Comparison of ENCODE assay signal across 20 cellular contexts in the genomic region with DNA sequence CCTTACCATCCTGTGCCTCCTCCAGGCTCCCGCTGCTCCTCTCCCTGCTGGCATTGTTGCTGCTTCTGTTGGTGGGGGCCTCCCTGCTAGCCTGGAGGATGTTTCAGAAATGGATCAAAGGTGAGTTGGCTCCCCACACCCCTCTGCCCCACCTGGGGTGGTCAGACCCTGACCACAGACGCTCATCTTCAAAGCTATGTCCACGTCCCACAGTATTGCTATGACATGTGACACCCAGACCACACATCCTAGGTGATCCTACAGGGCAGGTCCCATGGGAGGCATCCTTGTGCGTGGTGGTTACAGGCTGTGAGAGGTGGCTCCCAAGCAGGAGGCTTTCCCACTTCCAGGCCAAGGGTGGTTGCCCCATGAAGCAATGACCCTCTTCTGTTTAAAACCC. TPM values are rescaled to one million over a fixed set of nuclear protein-coding genes. Genes with fewer than 3 reads are reported as not detected.
A peak's percentile ranks its signal among the peaks of the same experiment; 100 is the strongest.
DNase-seq lines count a peak whose midpoint lies in the region; ATAC-seq and TF ChIP-seq lines count a peak whose summit lies in the region.
"Had no signal": no experiment of that assay in that cellular context is flagged by ENCODE, and none has a peak within 500 bp of the region (broad histone marks: within the 10 kb centered on the region; RNA-seq: fewer than 3 reads in every experiment).

No MANE protein-coding gene starts in this region.

- H3K4ac ChIP-seq in trophoblast cell (ENCODE audit: low read depth, low read length), result no peak overlapping the region

- H3K9me3 ChIP-seq in BLaER1 (peaks cover 17% of the 10 kb centered on the region), DND-41 (ENCODE audit: insufficient read depth, low read length, severe bottlenecking) (peaks cover 15% of the 10 kb centered on the region), trophoblast cell (ENCODE audit: insufficient read depth, low read depth, low read length) (peaks cover 12% of the 10 kb centered on the region), prostate gland (no peaks in the 10 kb centered on the region)

- H2AFZ ChIP-seq in DND-41 (ENCODE audit: low read depth, low read length) (no peak overlapping the region), trophoblast cell (ENCODE audit: insufficient read depth, low read length, poor library complexity) (no peak overlapping the region)
- H2AFZ ChIP-seq: GM23248 had no signal

- H3K79me2 ChIP-seq in DND-41 (ENCODE audit: insufficient read depth, low read length) (no peaks in the 10 kb centered on the region), trophoblast cell (ENCODE audit: control insufficient read depth, insufficient read depth, low read length, poor library complexity) (no peaks in the 10 kb centered on the region)

- H3K9ac ChIP-seq in BLaER1 (no peak overlapping the region), DND-41 (ENCODE audit: low read depth, low read length) (no peak overlapping the region), trophoblast cell (ENCODE audit: low read length) (no peak overlapping the region)
- H3K9ac ChIP-seq: GM23248 had no signal

- no peak overlapping the region for H3K4me3 Mint-ChIP-seq in T-cell
- H3K4me3 Mint-ChIP-seq in naive thymus-derived CD8-positive, alpha-beta T cell, result no peak overlapping the region

- DNase-seq in DND-41, result no peak
- DNase-seq in T-cell, result no peak
- no peak for DNase-seq in naive thymus-derived CD8-positive, alpha-beta T cell
- DNase-seq in trophoblast cell, result no peak
- DNase-seq in hepatic stellate cell (ENCODE audit: low spot score), result no peak
- DNase-seq in NCI-H526 treated with DMSO at 0.1 percent for 48 hours (lab: John Stamatoyannopoulos, UW), result no peak
- no peak for DNase-seq in prostate gland (ENCODE audit: low spot score)
- DNase-seq: C1 segment of cervical spinal cord, Calu3, DMS53, GM23248, NCI-H146, NCI-H2081, NCI-H82, PC-3 had no signal

- TF ChIP-seq CTCF in DND-41 (IDR thresholded peaks at IDR 0.05; ENCODE audit: borderline replicate concordance, extremely low read depth, low read length, poor library complexity, severe bottlenecking) (no peak), prostate gland (IDR thresholded peaks at IDR 0.05) (no peak)

- H3K4me1 ChIP-seq in BLaER1 (peaks cover 48% of the 10 kb centered on the region), DND-41 (ENCODE audit: insufficient read depth, low read length) (peaks cover 63% of the 10 kb centered on the region), trophoblast cell (ENCODE audit: control insufficient read depth in 1 of 2, insufficient read depth in 2 of 2, low read length in 2 of 2) (no peaks in the 10 kb centered on the region), prostate gland (replicated peaks) (no peaks in the 10 kb centered on the region)

- H3K4me2 ChIP-seq in BLaER1, result peak overlapping the region; percentile 69; the same call in 1 of the 2 replicates
- H3K4me2 ChIP-seq in DND-41 (ENCODE audit: insufficient read depth, low read length), result 0 out of 2 replicates have a peak overlapping the region, but pooled peaks have one; percentile 11
- H3K4me2 ChIP-seq in trophoblast cell (ENCODE audit: low read length), result no peak overlapping the region

- peak overlapping the region; percentile 83 to 86 for H3K27ac Mint-ChIP-seq in T-cell
- peak overlapping the region in 6 of 10 donors; percentile 31 to 86 (median 52) for H3K27ac Mint-ChIP-seq in naive thymus-derived CD8-positive, alpha-beta T cell

- H3K18ac ChIP-seq in trophoblast cell (ENCODE audit: low read length), result no peak overlapping the region

- ATAC-seq in DND-41 (ENCODE audit: insufficient read depth, low read depth) (no peak), T-cell (replicated peaks in 1 of 4) (no peak)
- ATAC-seq in naive thymus-derived CD8-positive, alpha-beta T cell, result no peak
- ATAC-seq: HCT116, K562, PC-3 had no signal

- H2AK5ac ChIP-seq in trophoblast cell (ENCODE audit: low read length), result no peak overlapping the region

- H3K36me3 ChIP-seq in BLaER1, result no peaks in the 10 kb centered on the region
- H3K36me3 ChIP-seq in DND-41 (ENCODE audit: insufficient read depth, low read length), result peaks cover 17% of the 10 kb centered on the region
- no peaks in the 10 kb centered on the region for H3K36me3 ChIP-seq in trophoblast cell (ENCODE audit: control insufficient read depth in 1 of 2, insufficient read depth in 2 of 2, low read length in 2 of 2)
- H3K36me3 ChIP-seq in prostate gland, result no peaks in the 10 kb centered on the region

- H3K79me1 ChIP-seq in trophoblast cell (ENCODE audit: low read length), result no peaks in the 10 kb centered on the region

- CTCF ChIA-PET in T-cell (lab: Charles Lee), result no interaction called here

- H4K91ac ChIP-seq in trophoblast cell (ENCODE audit: low read depth, low read length), result no peak overlapping the region

- POLR2A ChIA-PET in T-cell (lab: Charles Lee), result no interaction called here
- POLR2A ChIA-PET in naive thymus-derived CD8-positive, alpha-beta T cell (lab: Charles Lee), result no interaction called here

- no peak overlapping the region for H4K12ac ChIP-seq in trophoblast cell (ENCODE audit: low read depth, low read length)

- no peak for TF ChIP-seq POLR2A in prostate gland (IDR thresholded peaks at IDR 0.05)

- no peak overlapping the region for H2BK120ac ChIP-seq in trophoblast cell (ENCODE audit: insufficient read depth, low read length, poor library complexity)

- H3K9me3 Mint-ChIP-seq in T-cell, result peaks cover 0 to 8% (median 5%) of the 10 kb centered on the region in 3 donors
- H3K9me3 Mint-ChIP-seq in naive thymus-derived CD8-positive, alpha-beta T cell, result peaks cover 0 to 18% (median 3%) of the 10 kb centered on the region in 9 donors

- no peak overlapping the region for H3K14ac ChIP-seq in trophoblast cell (ENCODE audit: low read length)

- H4K20me1 ChIP-seq in BLaER1 (no peaks in the 10 kb centered on the region), DND-41 (ENCODE audit: insufficient read depth, low read length) (peaks cover 12% of the 10 kb centered on the region; the same call in 1 of the 2 replicates)

- intact Hi-C loops in prostate gland (cut with DNase I), result no loop called here

- H3K4me1 Mint-ChIP-seq in T-cell, result peaks cover 54 to 77% (median 66%) of the 10 kb centered on the region in 3 donors
- H3K4me1 Mint-ChIP-seq in naive thymus-derived CD8-positive, alpha-beta T cell, result peaks cover 43 to 85% (median 71%) of the 10 kb centered on the region in 4 donors

- H2BK12ac ChIP-seq in trophoblast cell (ENCODE audit: low read length), result no peak overlapping the region

- H3K27me3 ChIP-seq in BLaER1, result no peaks in the 10 kb centered on the region
- H3K27me3 ChIP-seq in DND-41 (ENCODE audit: insufficient read depth, low read length, poor library complexity), result peaks cover 2% of the 10 kb centered on the region
- no peaks in the 10 kb centered on the region for H3K27me3 ChIP-seq in trophoblast cell (ENCODE audit: insufficient read depth, low read length)
- H3K27me3 ChIP-seq in prostate gland (replicated peaks; ENCODE audit: insufficient read depth), result no peaks in the 10 kb centered on the region

- no peaks in the 10 kb centered on the region for H3K27me3 Mint-ChIP-seq in T-cell
- no peaks in the 10 kb centered on the region for H3K27me3 Mint-ChIP-seq in naive thymus-derived CD8-positive, alpha-beta T cell

- peaks cover 54% of the 10 kb centered on the region for H3K36me3 Mint-ChIP-seq in T-cell
- H3K36me3 Mint-ChIP-seq in naive thymus-derived CD8-positive, alpha-beta T cell, result peaks cover 4 to 10% (median 5%) of the 10 kb centered on the region in 3 donors

- H4K8ac ChIP-seq in trophoblast cell (ENCODE audit: low read depth, low read length), result no peak overlapping the region

- H2BK5ac ChIP-seq in trophoblast cell (ENCODE audit: low read depth, low read length, poor library complexity), result no peak overlapping the region

- no CpG with 5 or more reads among the region's 4 CpGs for WGBS in trophoblast cell (ENCODE audit: extremely low coverage, insufficient coverage, insufficient read length)
- WGBS in prostate gland, result 65% methylated on average over 4 of the region's 4 CpGs

- H3K27ac ChIP-seq in BLaER1, result no peak overlapping the region
- H3K27ac ChIP-seq in DND-41 (ENCODE audit: low read length), result peak overlapping the region; percentile 34
- no peak overlapping the region for H3K27ac ChIP-seq in trophoblast cell (ENCODE audit: low read depth, low read length)
- H3K27ac ChIP-seq in prostate gland, result no peak overlapping the region
- H3K27ac ChIP-seq: GM23248, RWPE1 had no signal

- H3K23ac ChIP-seq in trophoblast cell (ENCODE audit: low read length), result no peak overlapping the region

- H3K4me3 ChIP-seq in BLaER1 (no peak overlapping the region), DND-41 (ENCODE audit: low read depth in 1 of 2, low read length in 2 of 2) (no peak overlapping the region), trophoblast cell (ENCODE audit: low read depth, low read length) (no peak overlapping the region), prostate gland (no peak overlapping the region)
- H3K4me3 ChIP-seq: GM23248, K562 had no signal

RNA-seq across cellular contexts. Expression of a gene that starts 11.0 kb away (rescaled TPM):
- 10 to 100 TPM in 4 of 5 donors, 1 to 10 TPM in 1; 9.2 to 18.8 (median 12.5) TPM for total RNA-seq in T-cell
- total RNA-seq in naive thymus-derived CD8-positive, alpha-beta T cell, result 1 to 10 TPM; 5.9 to 6.3 TPM
- polyA plus RNA-seq in naive thymus-derived CD8-positive, alpha-beta T cell, result 10 to 100 TPM; 10.0 to 37.6 (median 14.1) TPM
- polyA plus RNA-seq in trophoblast cell (2013), result 0.26 and 0.30 TPM in 2 replicates
- 1 to 10 TPM; 2.1 to 4.1 TPM for total RNA-seq in prostate gland
- total RNA-seq: GM23248, NCI-H460, PC-3 had no signal
- polyA plus RNA-seq: GM23248 had no signal

RNA-seq across cellular contexts. Expression of a gene that starts 45.5 kb away (rescaled TPM):
- total RNA-seq in T-cell (1 to 10 TPM in 1 of 5 donors, under 1 TPM in 2, not detected in 2; 0.46 to 1.5 (median 0.55) TPM), prostate gland (100 to 1,000 TPM in 1 of 2 donors, 10 to 100 TPM in 1; 66.3 to 186 TPM)
- total RNA-seq in naive thymus-derived CD8-positive, alpha-beta T cell, result not detected
- under 1 TPM in 1 of 3 donors, not detected in 2; 0.09 TPM for polyA plus RNA-seq in naive thymus-derived CD8-positive, alpha-beta T cell
- polyA plus RNA-seq in trophoblast cell (2013), result 26.2 and 26.4 TPM in 2 replicates

RNA-seq across cellular contexts. Expression of a gene that starts 53.9 kb away (rescaled TPM):
- not detected for total RNA-seq in T-cell
- not detected for total RNA-seq in naive thymus-derived CD8-positive, alpha-beta T cell
- polyA plus RNA-seq in naive thymus-derived CD8-positive, alpha-beta T cell, result under 1 TPM in 1 of 3 donors, not detected in 2; 0.22 TPM
- polyA plus RNA-seq in trophoblast cell (2013), result not detected in 2 replicates
- total RNA-seq in prostate gland, result under 1 TPM; 0.64 to 0.80 TPM
- total RNA-seq: Calu3, GM23248, K562, NCI-H460, PC-3 had no signal
- polyA plus RNA-seq: GM23248, K562 had no signal

Comparison
In these comparisons a context has a peak if more than half of its experiments do, and no peak if none do; other contexts are left out.
1. RNA of a gene that starts 45.5 kb away (total RNA-seq): 66.3 to 186 TPM in prostate gland; 0.46 to 1.5 TPM in T-cell and not detected in naive thymus-derived CD8-positive, alpha-beta T cell; every median in the first group is over 10 times any median in the second.